In the genomic region with DNA sequence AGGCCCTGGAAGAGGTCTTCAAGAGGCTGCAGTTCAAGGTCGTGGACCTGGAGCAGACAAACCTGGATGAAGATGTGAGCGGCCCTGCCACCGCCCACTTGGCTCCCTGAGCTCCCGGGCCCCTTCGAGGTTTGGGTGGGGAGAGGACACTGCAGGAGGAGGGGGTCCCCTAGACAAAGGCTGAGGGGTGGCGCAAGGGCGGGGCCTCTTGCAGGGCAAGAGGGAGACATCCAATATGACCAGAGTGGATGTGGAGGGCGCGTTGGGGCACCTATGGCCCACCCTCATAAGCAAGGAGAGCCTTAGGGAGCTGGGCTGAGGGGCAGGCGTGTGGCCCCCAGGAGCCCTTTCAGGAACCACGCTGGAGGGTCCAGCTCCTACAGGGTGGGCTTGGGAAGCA, we compare ENCODE assay signal across 28 cellular contexts. TPM values are rescaled to one million over a fixed set of nuclear protein-coding genes. Genes with fewer than 3 reads are reported as not detected.
"Had no signal": no experiment of that assay in that cellular context is flagged by ENCODE, and none has a peak within 500 bp of the region (broad histone marks: within the 10 kb centered on the region; RNA-seq: fewer than 3 reads in every experiment).

No MANE protein-coding gene starts in this region.

- H3K27ac ChIP-seq: ascending aorta, body of pancreas, breast epithelium, SJSA1 had no signal

- H3K9me3 Mint-ChIP-seq: activated CD8-positive, alpha-beta T cell treated with anti-CD3 and anti-CD28 coated beads for 36 hours; activated naive CD4-positive, alpha-beta T cell treated with anti-CD3 and anti-CD28 coated beads, Interleukin-2, amount 50 U/mL, for 24 hours; activated naive CD8-positive, alpha-beta T cell treated with anti-CD3 and anti-CD28 coated beads, Interleukin-2, amount 10 ng/mL, durations not matched to agents 7 days and 5 days; activated T-cell treated with anti-CD3 and anti-CD28 coated beads, Interleukin-2, amount 50 U/mL, for 24 hours; activated T-helper 2 cell treated with anti-CD3 and anti-CD28 coated beads, Interferon-gamma antibody, Interleukin-2, Interleukin-4, amounts not matched to agents 10 μg/mL and 5 μg/mL and 100 μg/mL, durations not matched to agents 14 hours and 24 hours and 36 hours; T-helper 1 cell treated with Interleukin-12 subunit alpha and Interleukin-12 subunit beta and Interleukin-4 antibody, amounts not matched to agents 30 μg/mL and 1 μg/mL, for 36 hours; T-helper 2 cell treated with Interferon-gamma antibody and Interleukin-4, amounts not matched to agents 5 μg/mL and 100 μg/mL, for 36 hours had no signal

- H3K4me3 ChIP-seq: ascending aorta, body of pancreas, breast epithelium, K562, SJSA1 had no signal

- H3K4me1 ChIP-seq: ascending aorta, breast epithelium, SJSA1 had no signal

- H3K27ac Mint-ChIP-seq: activated CD8-positive, alpha-beta T cell treated with anti-CD3 and anti-CD28 coated beads for 36 hours; activated naive CD4-positive, alpha-beta T cell treated with anti-CD3 and anti-CD28 coated beads, Interleukin-2, amount 50 U/mL, for 24 hours; activated naive CD8-positive, alpha-beta T cell treated with anti-CD3 and anti-CD28 coated beads, Interleukin-2, amount 10 ng/mL, durations not matched to agents 7 days and 5 days; activated T-cell treated with anti-CD3 and anti-CD28 coated beads, Interleukin-2, amount 50 U/mL, for 24 hours; activated T-helper 2 cell treated with anti-CD3 and anti-CD28 coated beads, Interferon-gamma antibody, Interleukin-2, Interleukin-4, amounts not matched to agents 10 μg/mL and 5 μg/mL and 100 μg/mL, durations not matched to agents 14 hours and 24 hours and 36 hours; T-helper 1 cell treated with Interleukin-12 subunit alpha and Interleukin-12 subunit beta and Interleukin-4 antibody, amounts not matched to agents 30 μg/mL and 1 μg/mL, for 36 hours; T-helper 2 cell treated with Interferon-gamma antibody and Interleukin-4, amounts not matched to agents 5 μg/mL and 100 μg/mL, for 36 hours had no signal

- DNase-seq: activated CD4-positive, alpha-beta T cell treated with anti-CD3 and anti-CD28 coated beads for 4 hours; activated CD8-positive, alpha-beta T cell treated with anti-CD3 and anti-CD28 coated beads for 36 hours; activated gamma-delta T cell; activated naive CD4-positive, alpha-beta T cell treated with Interleukin-2 at 50 U/mL for 16 hours; activated naive CD8-positive, alpha-beta T cell treated with anti-CD3 and anti-CD28 coated beads, Interleukin-2, amount 10 ng/mL, durations not matched to agents 7 days and 5 days; activated T-cell treated with anti-CD3 and anti-CD28 coated beads, Interleukin-2, amount 50 U/mL, for 24 hours; body of pancreas; cerebellar nuclear complex; NCI-H1105; NCI-H1417 treated with DMSO at 0.1 percent for 48 hours; NCI-H187 treated with DMSO at 0.1 percent for 48 hours; NCI-H2081 treated with DMSO at 0.1 percent for 48 hours; NCI-H226; NCI-H524 treated with DMSO at 0.1 percent for 48 hours; SHP77 treated with DMSO at 0.1 percent for 48 hours; SK-N-SH had no signal

- H3K27me3 Mint-ChIP-seq: activated CD8-positive, alpha-beta T cell treated with anti-CD3 and anti-CD28 coated beads for 36 hours; activated naive CD4-positive, alpha-beta T cell treated with anti-CD3 and anti-CD28 coated beads, Interleukin-2, amount 50 U/mL, for 24 hours; activated naive CD8-positive, alpha-beta T cell treated with anti-CD3 and anti-CD28 coated beads, Interleukin-2, amount 10 ng/mL, durations not matched to agents 7 days and 5 days; activated T-cell treated with anti-CD3 and anti-CD28 coated beads, Interleukin-2, amount 50 U/mL, for 24 hours had no signal

- H3K36me3 ChIP-seq: breast epithelium had no signal

- H3K4me3 Mint-ChIP-seq: activated CD8-positive, alpha-beta T cell treated with anti-CD3 and anti-CD28 coated beads for 36 hours; activated naive CD4-positive, alpha-beta T cell treated with anti-CD3 and anti-CD28 coated beads, Interleukin-2, amount 50 U/mL, for 24 hours; activated naive CD8-positive, alpha-beta T cell treated with anti-CD3 and anti-CD28 coated beads, Interleukin-2, amount 10 ng/mL, durations not matched to agents 7 days and 5 days; activated T-cell treated with anti-CD3 and anti-CD28 coated beads, Interleukin-2, amount 50 U/mL, for 24 hours; T-helper 1 cell treated with Interleukin-12 subunit alpha and Interleukin-12 subunit beta and Interleukin-4 antibody, amounts not matched to agents 30 μg/mL and 1 μg/mL, for 36 hours; T-helper 2 cell treated with Interferon-gamma antibody and Interleukin-4, amounts not matched to agents 5 μg/mL and 100 μg/mL, for 36 hours had no signal

- H3K9me3 ChIP-seq: ascending aorta, body of pancreas, breast epithelium, SJSA1, SK-N-SH had no signal

- ATAC-seq: activated CD4-positive, CD25-positive, alpha-beta regulatory T cell treated with anti-CD3 and anti-CD28 coated beads, Interleukin-2, amount 50 U/mL, for 24 hours; activated CD8-positive, alpha-beta T cell treated with anti-CD3 and anti-CD28 coated beads for 36 hours; body of pancreas; K562; Panc1 had no signal

- H3K27me3 ChIP-seq: ascending aorta, body of pancreas, breast epithelium, SJSA1 had no signal

RNA-seq across cellular contexts. Expression of gene NKPD1, which starts 20.2 kb away (rescaled TPM):
- total RNA-seq: ascending aorta, body of pancreas, cardiac septum, M059J, SJSA1 had no signal
